In the genomic region with DNA sequence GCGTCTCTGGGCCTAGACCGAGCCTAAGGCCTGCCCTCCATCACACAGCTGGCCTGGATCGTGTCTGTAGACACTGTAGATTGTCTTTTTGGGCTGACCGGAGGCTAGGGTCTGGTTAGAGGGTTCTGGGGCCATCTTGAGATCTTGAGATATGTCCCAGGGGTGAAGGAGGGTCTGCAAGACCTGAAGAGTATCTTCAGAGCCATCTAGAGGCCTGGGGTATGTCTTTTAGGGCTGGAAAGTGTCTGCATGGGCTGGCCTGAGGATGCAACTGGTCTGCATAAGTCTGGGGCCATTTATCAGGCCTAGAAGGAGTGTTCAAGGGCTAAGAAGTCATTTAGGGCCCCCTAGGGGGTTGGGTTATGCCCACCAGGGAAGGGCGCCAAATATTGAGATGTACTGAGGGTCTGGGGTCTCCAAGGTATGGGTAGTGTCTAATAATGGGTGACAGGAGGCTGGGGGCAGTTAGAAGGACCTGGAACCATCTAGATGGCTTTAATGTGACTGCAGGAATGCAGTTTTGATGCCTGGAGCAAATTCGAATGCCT, we compare ENCODE assay signal across 8 cellular contexts. TPM values are rescaled to one million over a fixed set of nuclear protein-coding genes. Genes with fewer than 3 reads are reported as not detected.
DNase-seq lines count a peak whose midpoint lies in the region; ATAC-seq and TF ChIP-seq lines count a peak whose summit lies in the region.

No MANE protein-coding gene starts in this region.

- H3K36me3 Mint-ChIP-seq in activated T-cell treated with anti-CD3 and anti-CD28 coated beads, Interleukin-2, amount 50 U/mL, for 72 hours (ENCODE audit: insufficient read depth in 2 of 2): peaks cover 1 to 7% of the 10 kb centered on the region in 2 donors
- H3K36me3 Mint-ChIP-seq in type B pancreatic cell: no peaks in the 10 kb centered on the region

- 4 to 9% (median 9%) methylated on average over 6 of the region's 6 CpGs for WGBS in adipose tissue, 3 donors
- 9% methylated on average over 6 of the region's 6 CpGs for WGBS in liver

- H3K9me3 Mint-ChIP-seq in activated T-cell treated with anti-CD3 and anti-CD28 coated beads, Interleukin-2, amount 50 U/mL, for 72 hours: no peaks in the 10 kb centered on the region
- H3K9me3 Mint-ChIP-seq in type B pancreatic cell: no peaks in the 10 kb centered on the region

- no peaks in the 10 kb centered on the region for H3K27me3 ChIP-seq in liver (ENCODE audit: control insufficient read depth in 4 of 4, insufficient read depth in 4 of 4, low read length in 3 of 4)

- peak overlapping the region; percentile 99 to 100 for H3K4me3 Mint-ChIP-seq in activated T-cell treated with anti-CD3 and anti-CD28 coated beads, Interleukin-2, amount 50 U/mL, for 72 hours
- peak overlapping the region; percentile 98 for H3K4me3 Mint-ChIP-seq in type B pancreatic cell

- peak overlapping the region; percentile 76 to 99 (median 81) for H3K4me3 ChIP-seq in liver (ENCODE audit: low read depth in 1 of 3, low read length in 3 of 3)

- ATAC-seq in activated T-cell treated with anti-CD3 and anti-CD28 coated beads, Interleukin-2, amount 50 U/mL, for 72 hours (replicated peaks in 1 of 2): no peak
- ATAC-seq in left lobe of liver (no peak), GM21381 (IDR thresholded peaks at IDR 0.05; ENCODE audit: unreplicated experiment) (no peak)

- H3K36me3 ChIP-seq in liver (ENCODE audit: control insufficient read depth in 4 of 4, insufficient read depth in 3 of 4, low read depth in 1 of 4, low read length in 3 of 4): peaks cover 2 to 9% (median 7%) of the 10 kb centered on the region in 4 donors

- peaks cover 0 to 32% (median 17%) of the 10 kb centered on the region in 4 donors for H3K4me1 ChIP-seq in liver (ENCODE audit: control insufficient read depth in 4 of 4, insufficient read depth in 4 of 4, low read length in 3 of 4)

- H3K27me3 Mint-ChIP-seq in activated T-cell treated with anti-CD3 and anti-CD28 coated beads, Interleukin-2, amount 50 U/mL, for 72 hours (ENCODE audit: low read depth): peaks cover 6% of the 10 kb centered on the region
- no peaks in the 10 kb centered on the region for H3K27me3 Mint-ChIP-seq in type B pancreatic cell

- H3K27ac Mint-ChIP-seq in activated T-cell treated with anti-CD3 and anti-CD28 coated beads, Interleukin-2, amount 50 U/mL, for 72 hours: peak overlapping the region; percentile 99
- H3K27ac Mint-ChIP-seq in type B pancreatic cell: peak overlapping the region; percentile 100

- H3K9ac ChIP-seq in liver (ENCODE audit: low read depth in 1 of 2, low read length in 2 of 2): peak overlapping the region; percentile 73 to 98

- peaks cover 70% of the 10 kb centered on the region for H3K4me1 Mint-ChIP-seq in activated T-cell treated with anti-CD3 and anti-CD28 coated beads, Interleukin-2, amount 50 U/mL, for 72 hours (ENCODE audit: low read depth)
- peaks cover 47% of the 10 kb centered on the region for H3K4me1 Mint-ChIP-seq in type B pancreatic cell (ENCODE audit: unreplicated experiment)

- H3K27ac ChIP-seq in adipose tissue (ENCODE audit: low read depth, low read length) (peak overlapping the region; percentile 8), liver (ENCODE audit: low read depth in 1 of 2, low read length in 2 of 2) (peak overlapping the region; percentile 70 to 84)

- no peak for DNase-seq in activated T-cell treated with anti-CD3 and anti-CD28 coated beads, Interleukin-2, amount 50 U/mL, for 72 hours
- DNase-seq in activated T-cell treated with anti-CD3 and anti-CD28 coated beads for 4 hours: no peak
- no peak for DNase-seq in type B pancreatic cell (ENCODE audit: extremely low spot score, unreplicated experiment)
- no peak for DNase-seq in left lobe of liver (ENCODE audit: low spot score)
- DNase-seq in SHP77 (lab: John Stamatoyannopoulos, UW): no peak

- no peak for TF ChIP-seq RAD21 in liver (IDR thresholded peaks at IDR 0.05)

- TF ChIP-seq CTCF in liver (IDR thresholded peaks at IDR 0.05; ENCODE audit: low read depth, low read length, missing input control) (no peak), type B pancreatic cell (conservative IDR thresholded peaks at IDR 0.05) (no peak)

- no peaks in the 10 kb centered on the region for H3K9me3 ChIP-seq in liver (ENCODE audit: control insufficient read depth in 4 of 4, low read length in 3 of 4)

TF ChIP-seq in liver, 16 proteins besides CTCF, POLR2A, EP300 and RAD21:
- no peak for TF ChIP-seq NR2F2 (IDR thresholded peaks at IDR 0.05)
- TF ChIP-seq FOXA2 (IDR thresholded peaks at IDR 0.05): no peak
- no peak for TF ChIP-seq EGR1 (IDR thresholded peaks at IDR 0.05; ENCODE audit: low read depth in 2 of 2)
- no peak for TF ChIP-seq ZBTB33 (IDR thresholded peaks at IDR 0.05)
- TF ChIP-seq HNF4G (IDR thresholded peaks at IDR 0.05): no peak
- no peak for TF ChIP-seq HNF4A (conservative IDR thresholded peaks at IDR 0.05)
- TF ChIP-seq GABPA (IDR thresholded peaks at IDR 0.05 in 1 of 2, conservative IDR thresholded peaks at IDR 0.05 in 1 of 2): no peak

RNA-seq across cellular contexts. Expression of gene SCAF1, which starts 0.6 kb away (rescaled TPM):
- 10 to 100 TPM; 57.7 to 60.1 TPM for total RNA-seq in activated T-cell treated with anti-CD3 and anti-CD28 coated beads, Interleukin-2, amount 50 U/mL, for 72 hours
- polyA plus RNA-seq in adipose tissue (10 to 100 TPM; 12.7 to 23.5 (median 17.4) TPM), liver (10 to 100 TPM in 1 of 2 donors, 1 to 10 TPM in 1; 4.6 to 17.6 TPM)
- total RNA-seq in liver (10 to 100 TPM in 1 of 2 donors, 1 to 10 TPM in 1; 9.2 to 10.6 TPM), type B pancreatic cell (ENCODE audit: low replicate concordance) (75.0 and 78.1 TPM in 2 replicates), left lobe of liver (35.5 TPM)

RNA-seq across cellular contexts. Expression of gene RRAS, which starts 2.6 kb away (rescaled TPM):
- total RNA-seq in activated T-cell treated with anti-CD3 and anti-CD28 coated beads, Interleukin-2, amount 50 U/mL, for 72 hours: 10 to 100 TPM; 11.3 to 13.5 TPM
- polyA plus RNA-seq in adipose tissue (100 to 1,000 TPM in 2 of 3 donors, 10 to 100 TPM in 1; 31.9 to 302 (median 198) TPM), liver (10 to 100 TPM; 16.5 to 18.5 TPM)
- total RNA-seq in liver (1 to 10 TPM; 4.1 to 5.7 TPM), type B pancreatic cell (ENCODE audit: low replicate concordance) (10.6 and 16.0 TPM in 2 replicates), left lobe of liver (8.9 TPM)

RNA-seq across cellular contexts. Expression of gene IRF3, which starts 23.1 kb away (rescaled TPM):
- 100 to 1,000 TPM; 135 to 141 TPM for total RNA-seq in activated T-cell treated with anti-CD3 and anti-CD28 coated beads, Interleukin-2, amount 50 U/mL, for 72 hours
- polyA plus RNA-seq in adipose tissue: 10 to 100 TPM; 45.8 to 76.0 (median 56.6) TPM
- 10 to 100 TPM; 24.4 to 31.7 TPM for total RNA-seq in liver
- 10 to 100 TPM; 18.2 to 33.6 TPM for polyA plus RNA-seq in liver
- 81.4 and 86.6 TPM in 2 replicates for total RNA-seq in type B pancreatic cell (ENCODE audit: low replicate concordance)
- 50.1 TPM for total RNA-seq in left lobe of liver

RNA-seq across cellular contexts. Expression of gene BCL2L12, which starts 23.2 kb away (rescaled TPM):
- total RNA-seq in activated T-cell treated with anti-CD3 and anti-CD28 coated beads, Interleukin-2, amount 50 U/mL, for 72 hours: 10 to 100 TPM; 80.3 to 82.6 TPM
- polyA plus RNA-seq in adipose tissue (10 to 100 TPM; 14.1 to 18.4 (median 15.4) TPM), liver (10 to 100 TPM in 1 of 2 donors, 1 to 10 TPM in 1; 7.2 to 15.7 TPM)
- total RNA-seq in liver (1 to 10 TPM; 1.6 to 6.3 TPM), type B pancreatic cell (ENCODE audit: low replicate concordance) (40.8 and 49.2 TPM in 2 replicates), left lobe of liver (13.7 TPM)

RNA-seq across cellular contexts. Expression of gene PRMT1, which starts 34.5 kb away (rescaled TPM):
- 100 to 1,000 TPM; 201 to 251 TPM for total RNA-seq in activated T-cell treated with anti-CD3 and anti-CD28 coated beads, Interleukin-2, amount 50 U/mL, for 72 hours
- polyA plus RNA-seq in adipose tissue (100 to 1,000 TPM in 2 of 3 donors, 10 to 100 TPM in 1; 80.2 to 153 (median 118) TPM), liver (10 to 100 TPM; 35.1 to 46.0 TPM)
- total RNA-seq in liver (10 to 100 TPM; 61.6 to 67.2 TPM), type B pancreatic cell (ENCODE audit: low replicate concordance) (131 and 195 TPM in 2 replicates), left lobe of liver (28.7 TPM)
